In the genomic region with DNA sequence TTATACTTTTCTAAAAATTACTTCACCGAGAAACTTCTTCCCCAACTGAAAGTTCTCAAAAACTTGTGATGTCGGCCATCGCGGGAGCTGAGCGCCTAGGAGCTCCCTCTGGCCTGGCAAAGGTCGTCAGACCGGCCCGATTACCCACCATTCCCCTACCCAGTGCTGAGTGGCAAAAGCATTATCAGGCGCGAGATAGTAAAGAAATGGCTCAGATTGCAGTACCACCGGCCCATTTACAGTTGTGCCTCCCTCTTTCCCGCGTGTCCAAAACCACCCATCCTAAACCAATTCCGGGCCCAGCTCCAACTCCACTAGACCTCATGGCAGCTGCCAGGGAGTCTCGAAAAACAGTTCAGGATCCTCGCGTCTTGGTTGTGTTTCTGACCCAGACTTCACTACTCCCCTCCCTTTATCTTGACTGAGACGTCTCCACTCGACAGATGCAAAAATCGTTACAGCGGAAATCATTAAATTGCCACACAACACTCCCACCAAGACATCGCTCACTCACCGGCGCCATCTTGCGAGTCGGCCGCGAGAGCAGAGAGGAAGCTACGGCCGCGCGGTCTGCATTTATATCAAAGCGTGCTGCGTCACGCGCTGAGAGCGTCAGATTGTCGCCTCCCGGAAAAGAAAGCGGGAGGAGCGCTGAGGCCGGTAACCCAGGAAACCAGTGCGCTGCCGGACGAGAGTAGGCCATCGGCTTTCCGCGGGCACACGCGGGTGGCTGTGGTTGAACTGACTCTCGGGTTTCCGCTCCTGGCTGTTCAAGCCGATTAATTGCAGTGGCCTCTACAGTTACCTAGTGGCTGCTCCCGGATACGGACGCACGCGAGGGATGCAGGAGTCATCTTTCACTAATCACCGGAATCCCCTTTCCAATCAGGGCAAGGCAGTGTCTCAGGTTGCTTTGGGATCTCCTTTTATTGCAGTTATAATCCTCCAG, we compare ENCODE assay signal across 8 cellular contexts. TPM values are rescaled to one million over a fixed set of nuclear protein-coding genes. Genes with fewer than 3 reads are reported as not detected.
DNase-seq lines count a peak whose midpoint lies in the region; ATAC-seq and TF ChIP-seq lines count a peak whose summit lies in the region.

A gene (minus strand): TSS at position 551 of the 949 bp plus-strand sequence. CDS start 28 bp downstream, at position 523.

- H3K27me3 ChIP-seq in ascending aorta, result no peaks in the 10 kb centered on the region

- peak; percentile 99 for TF ChIP-seq POLR2A in GM15510 (IDR thresholded peaks at IDR 0.05; ENCODE audit: borderline replicate concordance, extremely low read depth, insufficient read length)
- TF ChIP-seq POLR2A in Raji (IDR thresholded peaks at IDR 0.05; ENCODE audit: insufficient read depth, low read depth, low read length), result peak; percentile 99

- H3K27ac ChIP-seq in ascending aorta, result peak within 1 kb of the TSS; percentile 69 to 89

- H3K4me1 ChIP-seq in ascending aorta, result peaks cover 0 to 20% of the 10 kb centered on the region in 2 donors

- H3K36me3 ChIP-seq in ascending aorta, result peaks cover 16 to 29% of the 10 kb centered on the region in 2 donors

- peak; percentile 92 for ATAC-seq in HG02870 (IDR thresholded peaks at IDR 0.05; ENCODE audit: unreplicated experiment)
- ATAC-seq in sciatic nerve, result peak; percentile 99

- peak in 1 of 3 experiments; percentile 30 for TF ChIP-seq CTCF in ascending aorta (IDR thresholded peaks at IDR 0.05)

- intact Hi-C loops in ascending aorta (cut with DNase I) (loop anchor here (2.0 to 10.0 kb wide), 5 partner anchors 39 to 688 kb away; a partner anchor contains a TSS), sciatic nerve (cut with DNase I) (no loop called here)

- peaks cover 0 to 1% of the 10 kb centered on the region in 2 donors for H3K9me3 ChIP-seq in ascending aorta

- H3K4me3 ChIP-seq in ascending aorta, result peak within 1 kb of the TSS; percentile 73 to 82

- DNase-seq in ascending aorta (ENCODE audit: low spot score in 2 of 2) (peak; percentile 72 to 97), hepatic stellate cell (ENCODE audit: low spot score) (peak; percentile 84), sciatic nerve (ENCODE audit: low spot score) (peak; percentile 97), kidney glomerular epithelial cell (lab: John Stamatoyannopoulos, UW) (no peak), NCI-H510A (lab: John Stamatoyannopoulos, UW) (no peak)

RNA-seq across cellular contexts. Expression of the gene that starts here (rescaled TPM):
- total RNA-seq in ascending aorta (39.2 TPM), sciatic nerve (41.5 TPM)

Comparison
In these comparisons a context has a peak if more than half of its experiments do, and no peak if none do; other contexts are left out.
1. DNase-seq: peak in ascending aorta (2 of 2), hepatic stellate cell (single experiment) and sciatic nerve (single experiment); none in kidney glomerular epithelial cell (single experiment) and NCI-H510A (single experiment).